1 cellular context compared by ENCODE assay signal in the genomic region with DNA sequence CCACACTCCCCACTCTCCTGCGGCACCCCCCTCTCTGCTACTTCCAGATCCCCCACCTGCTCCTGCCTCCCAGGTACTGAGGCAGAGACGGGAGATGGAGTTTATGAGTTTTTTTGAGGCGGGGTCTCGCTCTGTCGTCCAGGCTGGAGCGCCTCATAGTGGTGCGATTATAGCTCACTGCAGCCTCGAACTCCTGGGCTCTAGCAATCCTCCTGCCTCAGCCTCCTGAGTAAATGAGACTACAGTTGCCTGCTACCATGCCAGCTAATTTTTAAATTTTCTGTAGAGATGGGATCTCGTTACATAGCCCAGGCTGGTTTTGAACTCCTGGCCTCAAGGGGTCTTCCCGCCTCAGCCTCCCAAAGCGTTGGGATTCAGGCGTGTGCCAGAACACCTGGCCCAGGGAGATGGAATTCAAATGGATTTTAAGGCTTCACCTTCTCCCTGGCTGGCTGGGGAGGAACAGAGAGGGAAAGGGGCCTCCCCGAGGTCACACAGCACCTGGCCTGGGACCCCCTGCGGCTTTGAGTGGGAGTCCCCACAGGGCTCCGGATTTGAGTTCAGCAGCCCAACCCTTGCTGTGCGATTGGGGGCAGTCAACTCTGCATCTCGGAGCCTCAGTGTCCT.
TF ChIP-seq lines count a peak whose summit lies in the region.

No MANE protein-coding gene starts in this region.

TF ChIP-seq in GM23338, 12 proteins besides CTCF, POLR2A, EP300 and RAD21 (continued from another document):
- TF ChIP-seq, protein P1, sequence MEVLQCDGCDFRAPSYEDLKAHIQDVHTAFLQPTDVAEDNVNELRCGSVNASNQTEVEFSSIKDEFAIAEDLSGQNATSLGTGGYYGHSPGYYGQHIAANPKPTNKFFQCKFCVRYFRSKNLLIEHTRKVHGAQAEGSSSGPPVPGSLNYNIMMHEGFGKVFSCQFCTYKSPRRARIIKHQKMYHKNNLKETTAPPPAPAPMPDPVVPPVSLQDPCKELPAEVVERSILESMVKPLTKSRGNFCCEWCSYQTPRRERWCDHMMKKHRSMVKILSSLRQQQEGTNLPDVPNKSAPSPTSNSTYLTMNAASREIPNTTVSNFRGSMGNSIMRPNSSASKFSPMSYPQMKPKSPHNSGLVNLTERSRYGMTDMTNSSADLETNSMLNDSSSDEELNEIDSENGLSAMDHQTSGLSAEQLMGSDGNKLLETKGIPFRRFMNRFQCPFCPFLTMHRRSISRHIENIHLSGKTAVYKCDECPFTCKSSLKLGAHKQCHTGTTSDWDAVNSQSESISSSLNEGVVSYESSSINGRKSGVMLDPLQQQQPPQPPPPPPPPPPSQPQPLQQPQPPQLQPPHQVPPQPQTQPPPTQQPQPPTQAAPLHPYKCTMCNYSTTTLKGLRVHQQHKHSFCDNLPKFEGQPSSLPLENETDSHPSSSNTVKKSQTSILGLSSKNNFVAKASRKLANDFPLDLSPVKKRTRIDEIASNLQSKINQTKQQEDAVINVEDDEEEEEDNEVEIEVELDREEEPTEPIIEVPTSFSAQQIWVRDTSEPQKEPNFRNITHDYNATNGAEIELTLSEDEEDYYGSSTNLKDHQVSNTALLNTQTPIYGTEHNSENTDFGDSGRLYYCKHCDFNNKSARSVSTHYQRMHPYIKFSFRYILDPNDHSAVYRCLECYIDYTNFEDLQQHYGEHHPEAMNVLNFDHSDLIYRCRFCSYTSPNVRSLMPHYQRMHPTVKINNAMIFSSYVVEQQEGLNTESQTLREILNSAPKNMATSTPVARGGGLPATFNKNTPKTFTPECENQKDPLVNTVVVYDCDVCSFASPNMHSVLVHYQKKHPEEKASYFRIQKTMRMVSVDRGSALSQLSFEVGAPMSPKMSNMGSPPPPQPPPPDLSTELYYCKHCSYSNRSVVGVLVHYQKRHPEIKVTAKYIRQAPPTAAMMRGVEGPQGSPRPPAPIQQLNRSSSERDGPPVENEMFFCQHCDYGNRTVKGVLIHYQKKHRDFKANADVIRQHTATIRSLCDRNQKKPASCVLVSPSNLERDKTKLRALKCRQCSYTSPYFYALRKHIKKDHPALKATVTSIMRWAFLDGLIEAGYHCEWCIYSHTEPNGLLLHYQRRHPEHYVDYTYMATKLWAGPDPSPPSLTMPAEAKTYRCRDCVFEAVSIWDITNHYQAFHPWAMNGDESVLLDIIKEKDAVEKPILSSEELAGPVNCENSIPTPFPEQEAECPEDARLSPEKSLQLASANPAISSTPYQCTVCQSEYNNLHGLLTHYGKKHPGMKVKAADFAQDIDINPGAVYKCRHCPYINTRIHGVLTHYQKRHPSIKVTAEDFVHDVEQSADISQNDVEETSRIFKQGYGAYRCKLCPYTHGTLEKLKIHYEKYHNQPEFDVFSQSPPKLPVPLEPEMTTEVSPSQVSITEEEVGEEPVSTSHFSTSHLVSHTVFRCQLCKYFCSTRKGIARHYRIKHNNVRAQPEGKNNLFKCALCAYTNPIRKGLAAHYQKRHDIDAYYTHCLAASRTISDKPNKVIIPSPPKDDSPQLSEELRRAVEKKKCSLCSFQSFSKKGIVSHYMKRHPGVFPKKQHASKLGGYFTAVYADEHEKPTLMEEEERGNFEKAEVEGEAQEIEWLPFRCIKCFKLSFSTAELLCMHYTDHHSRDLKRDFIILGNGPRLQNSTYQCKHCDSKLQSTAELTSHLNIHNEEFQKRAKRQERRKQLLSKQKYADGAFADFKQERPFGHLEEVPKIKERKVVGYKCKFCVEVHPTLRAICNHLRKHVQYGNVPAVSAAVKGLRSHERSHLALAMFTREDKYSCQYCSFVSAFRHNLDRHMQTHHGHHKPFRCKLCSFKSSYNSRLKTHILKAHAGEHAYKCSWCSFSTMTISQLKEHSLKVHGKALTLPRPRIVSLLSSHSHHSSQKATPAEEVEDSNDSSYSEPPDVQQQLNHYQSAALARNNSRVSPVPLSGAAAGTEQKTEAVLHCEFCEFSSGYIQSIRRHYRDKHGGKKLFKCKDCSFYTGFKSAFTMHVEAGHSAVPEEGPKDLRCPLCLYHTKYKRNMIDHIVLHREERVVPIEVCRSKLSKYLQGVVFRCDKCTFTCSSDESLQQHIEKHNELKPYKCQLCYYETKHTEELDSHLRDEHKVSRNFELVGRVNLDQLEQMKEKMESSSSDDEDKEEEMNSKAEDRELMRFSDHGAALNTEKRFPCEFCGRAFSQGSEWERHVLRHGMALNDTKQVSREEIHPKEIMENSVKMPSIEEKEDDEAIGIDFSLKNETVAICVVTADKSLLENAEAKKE (CRISPR knock-in tag; IDR thresholded peaks at IDR 0.05), result no peak
- TF ChIP-seq ZNF331 (CRISPR knock-in tag; IDR thresholded peaks at IDR 0.05; ENCODE audit: low read depth), result no peak
- no peak for TF ChIP-seq NANOG (IDR thresholded peaks at IDR 0.05; ENCODE audit: borderline replicate concordance)
